In genomic region chr7:25922296-25922695, GRCh38 we compare ENCODE assay signal across 24 cellular contexts.
DNase-seq lines count a peak whose midpoint lies in the region; ATAC-seq, FAIRE-seq and TF ChIP-seq lines count a peak whose summit lies in the region.
"Had no signal": no experiment of that assay in that cellular context is flagged by ENCODE, and none has a peak within 500 bp of the region (broad histone marks: within the 10 kb centered on the region; RNA-seq: fewer than 3 reads in every experiment).

No MANE protein-coding gene starts in this region.

- no peaks in the 10 kb centered on the region for H3K36me3 ChIP-seq in A673 (ENCODE audit: insufficient read depth, low read length, poor library complexity, severe bottlenecking)
- H3K36me3 ChIP-seq in PC-3 (ENCODE audit: low read depth, low read length), result no peaks in the 10 kb centered on the region
- H3K36me3 ChIP-seq in bronchial epithelial cell (ENCODE audit: control insufficient read depth, insufficient read depth, low read length), result no peaks in the 10 kb centered on the region
- H3K36me3 ChIP-seq in MG63, result no peaks in the 10 kb centered on the region
- H3K36me3 ChIP-seq in H7 (replicated peaks; ENCODE audit: control insufficient read depth, insufficient read depth, low read length), result no peaks in the 10 kb centered on the region

- H2AFZ ChIP-seq in PC-3 (ENCODE audit: low read length), result no peak overlapping the region
- H2AFZ ChIP-seq: GM23248, PC-9 had no signal

- CTCF ChIA-PET in A673 (lab: Charles Lee), result no interaction called here
- CTCF ChIA-PET in PC-3 (lab: Charles Lee), result no interaction called here
- CTCF ChIA-PET in HEK293T (lab: Yijun Ruan, JAX), result no interaction called here

- no peak for FAIRE-seq in bronchial epithelial cell (lab: Jason Lieb, UNC)
- FAIRE-seq: GM12891, GM18507, HepG2 had no signal

- H3K4me1 ChIP-seq in A673 (ENCODE audit: insufficient read depth, low read length, poor library complexity, severe bottlenecking), result peaks cover 31% of the 10 kb centered on the region
- peaks cover 12% of the 10 kb centered on the region; the same call in 1 of the 2 replicates for H3K4me1 ChIP-seq in PC-3 (ENCODE audit: insufficient read depth, low read length)

- ATAC-seq in PC-3 (peak; percentile 33; the same call in 1 of the 2 replicates), GM18502 (IDR thresholded peaks at IDR 0.05; ENCODE audit: poor library complexity, unreplicated experiment) (no peak)
- ATAC-seq: HCT116, HepG2, Right ventricle myocardium inferior had no signal

- no peak for TF ChIP-seq CTCF in A673 (conservative IDR thresholded peaks at IDR 0.05; ENCODE audit: low read depth, low read length)
- TF ChIP-seq CTCF in PC-3 (conservative IDR thresholded peaks at IDR 0.05; ENCODE audit: low read depth, low read length), result no peak
- TF ChIP-seq CTCF in bronchial epithelial cell (IDR thresholded peaks at IDR 0.05; ENCODE audit: insufficient read depth, low read length, severe bottlenecking), result no peak

- no TSS peak for BruUV-seq in A673 (replicated peaks; lab: Mats Ljungman, UMichigan)
- BruUV-seq in PC-3 (replicated peaks; lab: Mats Ljungman, UMichigan), result no TSS peak

- no peaks in the 10 kb centered on the region for H3K9me2 ChIP-seq in PC-3 (replicated peaks; ENCODE audit: low read length)

- peaks cover 3% of the 10 kb centered on the region for H3F3A ChIP-seq in PC-3 (ENCODE audit: low read length, unreplicated experiment)

- peak; percentile 41 for DNase-seq in A673 (ENCODE audit: low spot score)
- peak; percentile 83 for DNase-seq in PC-3
- peak; percentile 86 for DNase-seq in bronchial epithelial cell (ENCODE audit: low read depth)
- peak; percentile 62 for DNase-seq in kidney tubule cell (ENCODE audit: low spot score)
- no peak for DNase-seq in MG63
- DNase-seq in H7, result no peak
- no peak for DNase-seq in HEK293T (ENCODE audit: extremely low spot score)
- DNase-seq: Calu3; CD4-positive, alpha-beta T cell; EL; GM23248; KG1; NCI-H1417; NCI-H187; NCI-H2227 treated with DMSO at 0.1 percent for 48 hours; NCI-H524 had no signal

- H3K4me2 ChIP-seq in PC-3 (ENCODE audit: low read length), result no peak overlapping the region
- H3K4me2 ChIP-seq: PC-9 had no signal

- H3K9ac ChIP-seq in PC-3 (ENCODE audit: low read length), result no peak overlapping the region
- H3K9ac ChIP-seq: GM23248 had no signal

- H3K4me3 ChIP-seq in A673 (ENCODE audit: low read depth, low read length, poor library complexity, severe bottlenecking), result no peak overlapping the region
- no peak overlapping the region for H3K4me3 ChIP-seq in PC-3 (ENCODE audit: low read length)
- H3K4me3 ChIP-seq in bronchial epithelial cell (ENCODE audit: low read depth, low read length), result no peak overlapping the region
- no peak overlapping the region for H3K4me3 ChIP-seq in MG63
- H3K4me3 ChIP-seq in H7 (ENCODE audit: insufficient read depth, low read depth, low read length), result no peak overlapping the region
- H3K4me3 ChIP-seq: GM23248, PC-9, SK-N-MC had no signal

- H4K20me1 ChIP-seq in PC-3 (ENCODE audit: low read length), result no peaks in the 10 kb centered on the region

- peaks cover 9% of the 10 kb centered on the region for H3K9me3 ChIP-seq in A673 (ENCODE audit: low read depth, low read length, poor library complexity, severe bottlenecking)
- H3K9me3 ChIP-seq in PC-3 (ENCODE audit: low read length), result peaks cover 5% of the 10 kb centered on the region; the same call in 1 of the 2 replicates
- H3K9me3 ChIP-seq in MG63, result peaks cover 11% of the 10 kb centered on the region

- H3K27ac ChIP-seq in A673 (ENCODE audit: low read depth, low read length, poor library complexity, severe bottlenecking) (no peak overlapping the region), PC-3 (ENCODE audit: low read length) (peak overlapping the region; percentile 16)
- H3K27ac ChIP-seq: GM23248, PC-9, SK-N-MC had no signal

- H3K27me3 ChIP-seq in A673 (replicated peaks; ENCODE audit: insufficient read depth, low read depth, low read length, poor library complexity), result no peaks in the 10 kb centered on the region
- no peaks in the 10 kb centered on the region for H3K27me3 ChIP-seq in PC-3 (ENCODE audit: low read length)
- no peaks in the 10 kb centered on the region for H3K27me3 ChIP-seq in bronchial epithelial cell (ENCODE audit: control insufficient read depth, insufficient read depth, low read length)
- no peaks in the 10 kb centered on the region for H3K27me3 ChIP-seq in MG63
- no peaks in the 10 kb centered on the region for H3K27me3 ChIP-seq in H7 (ENCODE audit: control insufficient read depth, insufficient read depth, low read length)

- intact Hi-C loops in A673 (cut with micrococcal nuclease; ENCODE audit: unreplicated experiment), result no loop called here
- intact Hi-C loops in PC-3 (cut with micrococcal nuclease), result no loop called here

- POLR2A ChIA-PET in A673 (lab: Charles Lee; ENCODE audit: low non-redundant PET), result no interaction called here
- POLR2A ChIA-PET in PC-3 (lab: Charles Lee; ENCODE audit: unreplicated experiment), result no interaction called here
- POLR2A ChIA-PET in HEK293T (lab: Yijun Ruan, JAX), result no interaction called here

- no peaks in the 10 kb centered on the region for H3K79me2 ChIP-seq in PC-3 (ENCODE audit: low read length)

TF ChIP-seq in HEK293T, 16 proteins besides CTCF, POLR2A, EP300 and RAD21:
- TF ChIP-seq PKNOX1 (IDR thresholded peaks at IDR 0.05), result no peak
- TF ChIP-seq FOXM1 (IDR thresholded peaks at IDR 0.05; ENCODE audit: borderline replicate concordance), result no peak
- no peak for TF ChIP-seq HDGF (IDR thresholded peaks at IDR 0.05; ENCODE audit: borderline replicate concordance)
- no peak for TF ChIP-seq ARNT (IDR thresholded peaks at IDR 0.05)
- TF ChIP-seq LEF1 (IDR thresholded peaks at IDR 0.05; ENCODE audit: borderline replicate concordance), result no peak
- TF ChIP-seq CTBP1 (IDR thresholded peaks at IDR 0.05; ENCODE audit: borderline replicate concordance), result no peak
- TF ChIP-seq ZNF384 (IDR thresholded peaks at IDR 0.05), result no peak
- no peak for TF ChIP-seq SP1 (IDR thresholded peaks at IDR 0.05)
- no peak for TF ChIP-seq BHLHE40 (IDR thresholded peaks at IDR 0.05; ENCODE audit: borderline replicate concordance)
- no peak for TF ChIP-seq FOXK2 (IDR thresholded peaks at IDR 0.05)
- no peak for TF ChIP-seq L3MBTL2 (conservative IDR thresholded peaks at IDR 0.05)
- no peak for TF ChIP-seq NFRKB (IDR thresholded peaks at IDR 0.05)
- TF ChIP-seq FOXA1 (IDR thresholded peaks at IDR 0.05), result no peak
- TF ChIP-seq ELF4 (IDR thresholded peaks at IDR 0.05), result no peak
- TF ChIP-seq TARDBP (IDR thresholded peaks at IDR 0.05), result no peak
- no peak for TF ChIP-seq SUZ12 (IDR thresholded peaks at IDR 0.05)

Comparison
In these comparisons a context has a peak if more than half of its experiments do, and no peak if none do; other contexts are left out.
1. DNase-seq: peak in A673 (single experiment), PC-3 (single experiment), bronchial epithelial cell (single experiment) and kidney tubule cell (single experiment); none in MG63 (single experiment), H7 (single experiment) and HEK293T (single experiment).